ENCODE assay signal across 10 cellular contexts in genomic region chr1:26582836-26583460, GRCh38. TPM values are rescaled to one million over a fixed set of nuclear protein-coding genes. Genes with fewer than 3 reads are reported as not detected.
A peak's percentile ranks its signal among the peaks of the same experiment; 100 is the strongest.
DNase-seq lines count a peak whose midpoint lies in the region; ATAC-seq and TF ChIP-seq lines count a peak whose summit lies in the region.
"Had no signal": no experiment of that assay in that cellular context is flagged by ENCODE, and none has a peak within 500 bp of the region (broad histone marks: within the 10 kb centered on the region; RNA-seq: fewer than 3 reads in every experiment).

No MANE protein-coding gene starts in this region.

- peak overlapping the region; percentile 47 for H3K4me3 Mint-ChIP-seq in activated CD4-positive, alpha-beta T cell treated with anti-CD3 and anti-CD28 coated beads, Interleukin-2, amount 10 ng/mL, durations not matched to agents 24 days and 14 days
- peak overlapping the region; percentile 63 for H3K4me3 Mint-ChIP-seq in stimulated activated naive CD8-positive, alpha-beta T cell treated with anti-CD3 and anti-CD28 coated beads, Interleukin-15, Interleukin-2, amounts not matched to agents 100 ng/mL and 50 ng/mL, for 24 hours
- H3K4me3 Mint-ChIP-seq in endodermal cell: no peak overlapping the region
- H3K4me3 Mint-ChIP-seq: natural killer cell had no signal

- peaks cover 4% of the 10 kb centered on the region for H3K36me3 Mint-ChIP-seq in activated CD4-positive, alpha-beta T cell treated with anti-CD3 and anti-CD28 coated beads, Interleukin-2, amount 10 ng/mL, durations not matched to agents 24 days and 14 days (ENCODE audit: low read depth)
- H3K36me3 Mint-ChIP-seq in stimulated activated naive CD8-positive, alpha-beta T cell treated with anti-CD3 and anti-CD28 coated beads, Interleukin-15, Interleukin-2, amounts not matched to agents 100 ng/mL and 50 ng/mL, for 24 hours (ENCODE audit: low read depth): peaks cover 9% of the 10 kb centered on the region
- no peaks in the 10 kb centered on the region for H3K36me3 Mint-ChIP-seq in endodermal cell (ENCODE audit: low read depth)
- H3K36me3 Mint-ChIP-seq: natural killer cell had no signal

- H3K9ac ChIP-seq in endodermal cell (ENCODE audit: extremely low read depth, low read length, poor library complexity, severe bottlenecking): no peak overlapping the region

- no peaks in the 10 kb centered on the region for H3K4me1 ChIP-seq in endodermal cell (ENCODE audit: control insufficient read depth, insufficient read depth, low read length)
- H3K4me1 ChIP-seq: body of pancreas had no signal

- H3K27me3 Mint-ChIP-seq in activated CD4-positive, alpha-beta T cell treated with anti-CD3 and anti-CD28 coated beads, Interleukin-2, amount 10 ng/mL, durations not matched to agents 24 days and 14 days: peaks cover 2% of the 10 kb centered on the region
- no peaks in the 10 kb centered on the region for H3K27me3 Mint-ChIP-seq in stimulated activated naive CD8-positive, alpha-beta T cell treated with anti-CD3 and anti-CD28 coated beads, Interleukin-15, Interleukin-2, amounts not matched to agents 100 ng/mL and 50 ng/mL, for 24 hours
- H3K27me3 Mint-ChIP-seq in endodermal cell (ENCODE audit: insufficient read depth): no peaks in the 10 kb centered on the region

- H3K27me3 ChIP-seq in endodermal cell (ENCODE audit: control insufficient read depth, insufficient read depth, low read length, poor library complexity, severe bottlenecking): no peaks in the 10 kb centered on the region
- H3K27me3 ChIP-seq: body of pancreas had no signal

- H3K27ac Mint-ChIP-seq in activated CD4-positive, alpha-beta T cell treated with anti-CD3 and anti-CD28 coated beads, Interleukin-2, amount 10 ng/mL, durations not matched to agents 24 days and 14 days: peak overlapping the region; percentile 92
- H3K27ac Mint-ChIP-seq in stimulated activated naive CD8-positive, alpha-beta T cell treated with anti-CD3 and anti-CD28 coated beads, Interleukin-15, Interleukin-2, amounts not matched to agents 100 ng/mL and 50 ng/mL, for 24 hours: peak overlapping the region; percentile 99
- H3K27ac Mint-ChIP-seq in endodermal cell: no peak overlapping the region

- ATAC-seq in left lobe of liver: no peak
- ATAC-seq: body of pancreas had no signal

- H3K4me3 ChIP-seq in foreskin fibroblast (ENCODE audit: low read depth in 1 of 2, low read length in 2 of 2) (no peak overlapping the region), endodermal cell (ENCODE audit: low read length) (no peak overlapping the region)
- H3K4me3 ChIP-seq: body of pancreas had no signal

- peak; percentile 37 for DNase-seq in activated gamma-delta T cell treated with anti-CD3 and anti-CD28 coated beads, Interleukin-2, amount 50 U/mL, for 16 hours (ENCODE audit: low read depth)
- DNase-seq in activated gamma-delta T cell (lab: John Stamatoyannopoulos, UW) (no peak), foreskin fibroblast (peak; percentile 79 to 88), NCI-H146 (lab: John Stamatoyannopoulos, UW) (no peak), endodermal cell (no peak), left lobe of liver (ENCODE audit: low spot score) (no peak)
- DNase-seq in activated CD4-positive, alpha-beta T cell treated with anti-CD3 and anti-CD28 coated beads, Interleukin-2, amount 10 ng/mL, durations not matched to agents 24 days and 14 days: peak; percentile 79
- DNase-seq: natural killer cell had no signal

- WGBS in endodermal cell (ENCODE audit: insufficient coverage in 1 of 2, insufficient read length in 1 of 2), 2 experiments: 85 to 94% methylated on average over 5 to 6 of the region's 6 CpGs

- peaks cover 48% of the 10 kb centered on the region for H3K4me1 Mint-ChIP-seq in activated CD4-positive, alpha-beta T cell treated with anti-CD3 and anti-CD28 coated beads, Interleukin-2, amount 10 ng/mL, durations not matched to agents 24 days and 14 days
- peaks cover 71% of the 10 kb centered on the region for H3K4me1 Mint-ChIP-seq in stimulated activated naive CD8-positive, alpha-beta T cell treated with anti-CD3 and anti-CD28 coated beads, Interleukin-15, Interleukin-2, amounts not matched to agents 100 ng/mL and 50 ng/mL, for 24 hours (ENCODE audit: low read depth)
- no peaks in the 10 kb centered on the region for H3K4me1 Mint-ChIP-seq in endodermal cell

- no peaks in the 10 kb centered on the region for H3K9me3 Mint-ChIP-seq in activated CD4-positive, alpha-beta T cell treated with anti-CD3 and anti-CD28 coated beads, Interleukin-2, amount 10 ng/mL, durations not matched to agents 24 days and 14 days
- no peaks in the 10 kb centered on the region for H3K9me3 Mint-ChIP-seq in stimulated activated naive CD8-positive, alpha-beta T cell treated with anti-CD3 and anti-CD28 coated beads, Interleukin-15, Interleukin-2, amounts not matched to agents 100 ng/mL and 50 ng/mL, for 24 hours
- H3K9me3 Mint-ChIP-seq in endodermal cell: peaks cover 1% of the 10 kb centered on the region
- H3K9me3 Mint-ChIP-seq: natural killer cell had no signal

- no peaks in the 10 kb centered on the region for H3K36me3 ChIP-seq in endodermal cell (ENCODE audit: control insufficient read depth, insufficient read depth, low read length)

- intact Hi-C loops in activated CD4-positive, alpha-beta T cell treated with anti-CD3 and anti-CD28 coated beads, Interleukin-2, amount 10 ng/mL, durations not matched to agents 24 days and 14 days (cut with micrococcal nuclease): loop anchor here (1.0 to 5.0 kb wide), 2 partner anchors 14 to 306 kb away; no protein-coding TSS in a partner anchor

- no peaks in the 10 kb centered on the region for H3K9me3 ChIP-seq in endodermal cell (ENCODE audit: control insufficient read depth, low read length)
- H3K9me3 ChIP-seq: body of pancreas had no signal

- TF ChIP-seq CTCF in foreskin fibroblast (IDR thresholded peaks at IDR 0.05; ENCODE audit: low read depth, low read length) (no peak), endodermal cell (conservative IDR thresholded peaks at IDR 0.05) (no peak)

- H3K27ac ChIP-seq in endodermal cell (ENCODE audit: low read depth, low read length): no peak overlapping the region
- H3K27ac ChIP-seq: body of pancreas had no signal

RNA-seq across cellular contexts. Expression of gene RPS6KA1, which starts 53.4 kb away (rescaled TPM):
- total RNA-seq in activated CD4-positive, alpha-beta T cell treated with anti-CD3 and anti-CD28 coated beads, Interleukin-2, amount 10 ng/mL, durations not matched to agents 24 days and 14 days: 264 and 277 TPM in 2 replicates
- total RNA-seq in endodermal cell (10 to 100 TPM; 41.3 TPM), left lobe of liver (12.9 TPM)
- polyA plus RNA-seq in endodermal cell (2013, experiment 1 of 2): 17.8 TPM
- polyA plus RNA-seq in endodermal cell (2013, experiment 2 of 2): 15.9 TPM

Comparison
In these comparisons a context has a peak if more than half of its experiments do, and no peak if none do; other contexts are left out.
1. DNase-seq: peak in activated gamma-delta T cell treated with anti-CD3 and anti-CD28 coated beads, Interleukin-2, amount 50 U/mL, for 16 hours (single experiment), activated CD4-positive, alpha-beta T cell treated with anti-CD3 and anti-CD28 coated beads, Interleukin-2, amount 10 ng/mL, durations not matched to agents 24 days and 14 days (single experiment) and foreskin fibroblast (2 of 2); none in activated gamma-delta T cell (single experiment), NCI-H146 (single experiment), endodermal cell (single experiment) and left lobe of liver (single experiment).